Comparison of ENCODE assay signal across 14 cellular contexts in the genomic region with DNA sequence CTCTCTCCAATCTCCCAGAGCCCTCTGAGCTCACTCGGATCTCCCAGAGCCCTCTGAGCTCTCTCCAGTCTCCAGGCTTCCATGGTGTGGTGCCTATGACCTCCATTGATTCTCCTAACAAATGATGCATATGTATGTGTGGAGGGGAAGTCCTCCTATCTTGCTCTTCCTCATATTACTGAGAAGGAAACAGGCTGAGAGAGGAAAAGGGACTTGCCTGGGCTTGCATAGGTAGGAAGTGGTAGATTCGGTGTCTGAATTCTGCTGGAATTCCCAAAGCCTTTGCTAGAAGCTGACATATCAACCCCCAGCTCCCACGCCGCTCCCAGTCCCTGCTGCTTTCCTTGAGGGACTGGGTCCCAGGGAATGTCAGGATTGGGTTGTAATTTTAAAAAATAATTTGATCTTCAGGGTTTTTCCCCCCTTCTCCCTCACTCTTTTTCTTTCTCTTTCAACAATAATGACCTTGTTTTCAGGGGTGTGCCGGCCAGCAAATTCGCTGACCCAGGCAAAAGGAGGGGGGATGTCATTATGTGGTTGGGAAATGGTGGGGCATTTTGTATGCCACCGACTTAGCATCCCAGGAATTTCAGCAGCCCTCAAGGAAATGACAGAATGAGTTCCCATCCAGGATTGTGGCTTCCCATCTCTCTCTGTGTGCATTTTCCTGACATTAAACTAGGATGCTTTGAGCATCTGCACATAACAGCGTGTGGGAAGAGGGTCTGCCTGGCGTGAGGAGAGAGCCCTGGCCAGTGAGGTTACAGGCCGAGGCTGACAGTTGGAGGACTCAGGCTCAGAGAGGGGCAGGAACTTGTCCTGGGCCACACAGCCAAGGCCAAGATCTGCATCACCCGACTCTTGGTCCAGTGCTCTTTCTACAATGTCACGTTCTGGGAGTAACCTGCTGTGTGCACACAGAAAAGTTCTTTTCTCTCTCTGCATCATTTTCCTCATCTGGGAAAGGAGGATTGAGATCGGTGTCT. TPM values are rescaled to one million over a fixed set of nuclear protein-coding genes. Genes with fewer than 3 reads are reported as not detected.
DNase-seq lines count a peak whose midpoint lies in the region; ATAC-seq and TF ChIP-seq lines count a peak whose summit lies in the region.
"Had no signal": no experiment of that assay in that cellular context is flagged by ENCODE, and none has a peak within 500 bp of the region (broad histone marks: within the 10 kb centered on the region; RNA-seq: fewer than 3 reads in every experiment).

No MANE protein-coding gene starts in this region.

- H3K23ac ChIP-seq in trophoblast cell (ENCODE audit: low read length) = no peak overlapping the region

- WGBS in trophoblast cell (ENCODE audit: extremely low coverage, insufficient coverage, insufficient read length) = no CpG with 5 or more reads among the region's 13 CpGs

- peak overlapping the region; percentile 74 for H3K27ac Mint-ChIP-seq in chondrocyte (ENCODE audit: unreplicated experiment)

- H3K79me2 ChIP-seq in OCI-LY3 (ENCODE audit: low read length) (no peaks in the 10 kb centered on the region), trophoblast cell (ENCODE audit: control insufficient read depth, insufficient read depth, low read length, poor library complexity) (no peaks in the 10 kb centered on the region)

- H3K9me3 ChIP-seq in OCI-LY3 (ENCODE audit: insufficient read depth, low read length) (peaks cover 10% of the 10 kb centered on the region; the same call in 1 of the 2 replicates), trophoblast cell (ENCODE audit: insufficient read depth, low read depth, low read length) (peaks cover 3% of the 10 kb centered on the region), mucosa of descending colon (peaks cover 21% of the 10 kb centered on the region)

- no peak for TF ChIP-seq CTCF in OCI-LY3 (IDR thresholded peaks at IDR 0.05; ENCODE audit: low read depth, low read length)
- no peak for TF ChIP-seq CTCF in chondrocyte (IDR thresholded peaks at IDR 0.05)
- no peak for TF ChIP-seq CTCF in mucosa of descending colon (IDR thresholded peaks at IDR 0.05)

- H3K18ac ChIP-seq in trophoblast cell (ENCODE audit: low read length) = no peak overlapping the region

- H3K27me3 ChIP-seq in OCI-LY3 (ENCODE audit: low read depth, low read length) = no peaks in the 10 kb centered on the region
- H3K27me3 ChIP-seq in trophoblast cell (ENCODE audit: insufficient read depth, low read length) = no peaks in the 10 kb centered on the region
- H3K27me3 ChIP-seq: Peyer's patch had no signal

- peak overlapping the region; percentile 66 for H2BK120ac ChIP-seq in trophoblast cell (ENCODE audit: insufficient read depth, low read length, poor library complexity)

- peak overlapping the region; percentile 35 for H3K14ac ChIP-seq in trophoblast cell (ENCODE audit: low read length)

- H4K8ac ChIP-seq in trophoblast cell (ENCODE audit: low read depth, low read length) = peak overlapping the region; percentile 44

- no peak for ATAC-seq in mucosa of descending colon
- ATAC-seq: gastrocnemius medialis, left lobe of liver had no signal

- H3K36me3 Mint-ChIP-seq in chondrocyte (ENCODE audit: low read depth) = peaks cover 13% of the 10 kb centered on the region

- no peaks in the 10 kb centered on the region for H4K20me1 ChIP-seq in OCI-LY3 (ENCODE audit: insufficient read depth, low read length)

- H3K4me1 ChIP-seq in OCI-LY3 (ENCODE audit: low read length) (peaks cover 33% of the 10 kb centered on the region), trophoblast cell (ENCODE audit: control insufficient read depth in 1 of 2, insufficient read depth in 2 of 2, low read length in 2 of 2) (peaks cover 4 to 10% of the 10 kb centered on the region in 2 experiments), mucosa of descending colon (ENCODE audit: low read depth) (no peaks in the 10 kb centered on the region)
- H3K4me1 ChIP-seq: gastrocnemius medialis, HAP-1 had no signal

- H2AK5ac ChIP-seq in trophoblast cell (ENCODE audit: low read length) = peak overlapping the region; percentile 16

- H3K9me3 Mint-ChIP-seq in chondrocyte (ENCODE audit: low read depth) = peaks cover 27% of the 10 kb centered on the region

- H3K79me1 ChIP-seq in trophoblast cell (ENCODE audit: low read length) = peaks cover 6% of the 10 kb centered on the region

- peaks cover 31% of the 10 kb centered on the region for H3K4me1 Mint-ChIP-seq in chondrocyte (ENCODE audit: low read depth)

- no peak overlapping the region for H3K4ac ChIP-seq in trophoblast cell (ENCODE audit: low read depth, low read length)

- H3K36me3 ChIP-seq in OCI-LY3 (replicated peaks; ENCODE audit: low read depth, low read length) (no peaks in the 10 kb centered on the region), trophoblast cell (ENCODE audit: control insufficient read depth in 1 of 2, insufficient read depth in 2 of 2, low read length in 2 of 2) (no peaks in the 10 kb centered on the region), mucosa of descending colon (ENCODE audit: low read depth) (no peaks in the 10 kb centered on the region)
- H3K36me3 ChIP-seq: gastrocnemius medialis, HAP-1, Peyer's patch had no signal

- H3K27ac ChIP-seq in OCI-LY3 (ENCODE audit: low read length) (no peak overlapping the region), trophoblast cell (ENCODE audit: low read depth, low read length) (no peak overlapping the region)
- H3K27ac ChIP-seq: gastrocnemius medialis, Peyer's patch had no signal

- H3K9ac ChIP-seq in OCI-LY3 (ENCODE audit: low read length) (no peak overlapping the region), trophoblast cell (ENCODE audit: low read length) (no peak overlapping the region)

- H2AFZ ChIP-seq in OCI-LY3 (ENCODE audit: low read depth, low read length) (no peak overlapping the region), trophoblast cell (ENCODE audit: insufficient read depth, low read length, poor library complexity) (peak overlapping the region; percentile 41)

- H4K12ac ChIP-seq in trophoblast cell (ENCODE audit: low read depth, low read length) = peak overlapping the region; percentile 40

- DNase-seq in SIG-M5 treated with dmso at 0.1 percent for 504 hours (lab: John Stamatoyannopoulos, UW; ENCODE audit: unreplicated experiment) (peak; percentile 3), SIG-M5 (lab: John Stamatoyannopoulos, UW) (no peak), chondrocyte (ENCODE audit: low spot score) (no peak), trophoblast cell (no peak), NCI-H345 treated with DMSO at 0.1 percent for 48 hours (lab: John Stamatoyannopoulos, UW; ENCODE audit: unreplicated experiment) (no peak), mucosa of descending colon (no peak)
- DNase-seq in stimulated activated CD8-positive, alpha-beta memory T cell treated with anti-CD3 and anti-CD28 coated beads, Interleukin-4, amount 100 ng/mL, for 48 hours = no peak
- DNase-seq: cortex of kidney, DMS153, gastrocnemius medialis, Peyer's patch had no signal

- H3K4me3 Mint-ChIP-seq in chondrocyte (ENCODE audit: unreplicated experiment) = no peak overlapping the region

- peak overlapping the region; percentile 39 for H2BK12ac ChIP-seq in trophoblast cell (ENCODE audit: low read length)

- intact Hi-C loops in mucosa of descending colon (cut with DNase I, micrococcal nuclease) = no loop called here

- H3K27me3 Mint-ChIP-seq in chondrocyte (ENCODE audit: low read depth) = no peaks in the 10 kb centered on the region

- H2BK5ac ChIP-seq in trophoblast cell (ENCODE audit: low read depth, low read length, poor library complexity) = peak overlapping the region; percentile 46

- H4K91ac ChIP-seq in trophoblast cell (ENCODE audit: low read depth, low read length) = peak overlapping the region; percentile 75

- peak overlapping the region; percentile 8 for H3K4me2 ChIP-seq in OCI-LY3 (ENCODE audit: low read length)
- no peak overlapping the region for H3K4me2 ChIP-seq in trophoblast cell (ENCODE audit: low read length)

- no peak overlapping the region for H3K4me3 ChIP-seq in OCI-LY3 (ENCODE audit: low read length)
- H3K4me3 ChIP-seq in trophoblast cell (ENCODE audit: low read depth, low read length) = no peak overlapping the region
- H3K4me3 ChIP-seq in mucosa of descending colon = no peak overlapping the region
- H3K4me3 ChIP-seq: gastrocnemius medialis, HAP-1, Peyer's patch had no signal

RNA-seq across cellular contexts. Expression of a gene that starts 42.5 kb away (rescaled TPM):
- total RNA-seq in chondrocyte (1.8 to 2.9 TPM in 2 of 3 replicates, not detected in the other), mucosa of descending colon (1 to 10 TPM; 3.2 to 6.1 (median 5.0) TPM)
- polyA plus RNA-seq in trophoblast cell (2013) = 0.03 and 0.11 TPM in 2 replicates
